ENCODE assay signal across 8 cellular contexts in genomic region chr17:58666858-58667267, GRCh38. TPM values are rescaled to one million over a fixed set of nuclear protein-coding genes. Genes with fewer than 3 reads are reported as not detected.
DNase-seq lines count a peak whose midpoint lies in the region; ATAC-seq, FAIRE-seq and TF ChIP-seq lines count a peak whose summit lies in the region.

No MANE protein-coding gene starts in this region.

- ATAC-seq in activated CD8-positive, alpha-beta T cell treated with anti-CD3 and anti-CD28 coated beads for 36 hours: peak; percentile 37
- peak; percentile 67 to 85 (median 81) for ATAC-seq in pancreas

- CTCF ChIA-PET in activated CD8-positive, alpha-beta T cell treated with anti-CD3 and anti-CD28 coated beads for 36 hours (lab: Charles Lee): no interaction called here

- H3K27me3 Mint-ChIP-seq in activated CD8-positive, alpha-beta T cell treated with anti-CD3 and anti-CD28 coated beads for 36 hours: peaks cover 10% of the 10 kb centered on the region

- no peak for FAIRE-seq in pancreas (lab: Jason Lieb, UNC)

- no peaks in the 10 kb centered on the region for H3K9me3 ChIP-seq in pancreas
- H3K9me3 ChIP-seq in WERI-Rb-1 (ENCODE audit: severe bottlenecking): no peaks in the 10 kb centered on the region

- TF ChIP-seq CTCF in activated CD8-positive, alpha-beta T cell treated with anti-CD3 and anti-CD28 coated beads for 36 hours (IDR thresholded peaks at IDR 0.05): no peak
- TF ChIP-seq CTCF in pancreas (IDR thresholded peaks at IDR 0.05) (no peak), WERI-Rb-1 (IDR thresholded peaks at IDR 0.05; ENCODE audit: low read depth, low read length) (no peak)

- WGBS in pancreas, 2 donors: 45 to 46% methylated on average over 19 of the region's 19 CpGs

- H3K36me3 Mint-ChIP-seq in activated CD8-positive, alpha-beta T cell treated with anti-CD3 and anti-CD28 coated beads for 36 hours (ENCODE audit: low read depth): no peaks in the 10 kb centered on the region

- H3K27me3 ChIP-seq in pancreas (no peaks in the 10 kb centered on the region), WERI-Rb-1 (ENCODE audit: insufficient read depth, low read depth, severe bottlenecking) (no peaks in the 10 kb centered on the region)

- peak overlapping the region in 2 of 4 donors; percentile 13 to 15 for H3K4me3 ChIP-seq in pancreas
- H3K4me3 ChIP-seq in WERI-Rb-1 (ENCODE audit: low read depth, low read length): no peak overlapping the region

- intact Hi-C loops in activated CD8-positive, alpha-beta T cell treated with anti-CD3 and anti-CD28 coated beads for 36 hours (cut with micrococcal nuclease): no loop called here
- intact Hi-C loops in pancreas (cut with DNase I): no loop called here

- no peak overlapping the region for H3K4me3 Mint-ChIP-seq in activated CD8-positive, alpha-beta T cell treated with anti-CD3 and anti-CD28 coated beads for 36 hours

- peaks cover 7% of the 10 kb centered on the region for H3K4me1 Mint-ChIP-seq in activated CD8-positive, alpha-beta T cell treated with anti-CD3 and anti-CD28 coated beads for 36 hours (ENCODE audit: low read depth)

- no peaks in the 10 kb centered on the region for H3K4me1 ChIP-seq in pancreas

- no peaks in the 10 kb centered on the region for H3K9me3 Mint-ChIP-seq in activated CD8-positive, alpha-beta T cell treated with anti-CD3 and anti-CD28 coated beads for 36 hours

- DNase-seq in NCI-H526 (lab: John Stamatoyannopoulos, UW) (peak; percentile 21 to 30), NCI-H526 treated with DMSO at 0.1 percent for 48 hours (lab: John Stamatoyannopoulos, UW) (no peak), fibroblast of gingiva (ENCODE audit: low read depth) (peak; percentile 36), pancreas (peak in 4 of 6 donors; percentile 52 to 72 (median 65)), WERI-Rb-1 (no peak), H4 (ENCODE audit: low spot score) (no peak), SKM-1 (lab: John Stamatoyannopoulos, UW; ENCODE audit: unreplicated experiment) (no peak)
- DNase-seq in activated CD8-positive, alpha-beta T cell treated with anti-CD3 and anti-CD28 coated beads for 36 hours: peak; percentile 59

- H3K27ac ChIP-seq in pancreas (peak overlapping the region in 2 of 4 donors; percentile 37 to 39), WERI-Rb-1 (no peak overlapping the region)

- POLR2A ChIA-PET in activated CD8-positive, alpha-beta T cell treated with anti-CD3 and anti-CD28 coated beads for 36 hours (lab: Charles Lee): interaction anchor here (1.0 to 3.3 kb wide), 3 partner anchors 13 to 81 kb away, joined by 3 to 27 read pairs (median 3); no protein-coding TSS in a partner anchor

- no peak overlapping the region for H3K27ac Mint-ChIP-seq in activated CD8-positive, alpha-beta T cell treated with anti-CD3 and anti-CD28 coated beads for 36 hours

- no peaks in the 10 kb centered on the region for H3K36me3 ChIP-seq in pancreas
- H3K36me3 ChIP-seq in WERI-Rb-1: no peaks in the 10 kb centered on the region

RNA-seq across cellular contexts. Expression of gene TEX14, which starts 25.0 kb away (rescaled TPM):
- total RNA-seq in activated CD8-positive, alpha-beta T cell treated with anti-CD3 and anti-CD28 coated beads for 36 hours: under 1 TPM; 0.23 to 0.31 TPM
- total RNA-seq in pancreas: under 1 TPM; 0.03 to 0.43 (median 0.09) TPM
- under 1 TPM; 0.30 to 0.59 TPM for polyA plus RNA-seq in pancreas
- 0.06 TPM in 1 of 2 replicates, not detected in the other for total RNA-seq in H4 (2014; rRNA removed; shearing (Covaris generic))

RNA-seq across cellular contexts. Expression of gene RAD51C, which starts 25.5 kb away (rescaled TPM):
- total RNA-seq in activated CD8-positive, alpha-beta T cell treated with anti-CD3 and anti-CD28 coated beads for 36 hours: 10 to 100 TPM; 73.3 to 76.8 TPM
- 1 to 10 TPM; 3.7 to 9.0 (median 7.9) TPM for total RNA-seq in pancreas
- 10 to 100 TPM in 1 of 2 donors, 1 to 10 TPM in 1; 7.9 to 12.8 TPM for polyA plus RNA-seq in pancreas
- total RNA-seq in H4 (2014; rRNA removed; shearing (Covaris generic)): 71.7 and 82.7 TPM in 2 replicates

Comparison
In these comparisons a context has a peak if more than half of its experiments do, and no peak if none do; other contexts are left out.
1. DNase-seq: peak in NCI-H526 (2 of 2), activated CD8-positive, alpha-beta T cell treated with anti-CD3 and anti-CD28 coated beads for 36 hours (single experiment), fibroblast of gingiva (single experiment) and pancreas (4 of 6); none in NCI-H526 treated with DMSO at 0.1 percent for 48 hours (single experiment), WERI-Rb-1 (single experiment), H4 (single experiment) and SKM-1 (single experiment).